ENCODE assay signal across 23 cellular contexts in genomic region chr6:70563540-70563939, GRCh38. TPM values are rescaled to one million over a fixed set of nuclear protein-coding genes. Genes with fewer than 3 reads are reported as not detected.
A peak's percentile ranks its signal among the peaks of the same experiment; 100 is the strongest.
DNase-seq lines count a peak whose midpoint lies in the region; ATAC-seq and TF ChIP-seq lines count a peak whose summit lies in the region.
"Had no signal": no experiment of that assay in that cellular context is flagged by ENCODE, and none has a peak within 500 bp of the region (broad histone marks: within the 10 kb centered on the region; RNA-seq: fewer than 3 reads in every experiment).

No MANE protein-coding gene starts in this region.

- H2AFZ ChIP-seq in GM23338 = no peak overlapping the region
- H2AFZ ChIP-seq in trophoblast cell (ENCODE audit: insufficient read depth, low read length, poor library complexity) = no peak overlapping the region

- H3K79me1 ChIP-seq in trophoblast cell (ENCODE audit: low read length) = peaks cover 5% of the 10 kb centered on the region

- H3K4ac ChIP-seq in trophoblast cell (ENCODE audit: low read depth, low read length) = no peak overlapping the region

- no peak overlapping the region for H3K14ac ChIP-seq in trophoblast cell (ENCODE audit: low read length)

- no peaks in the 10 kb centered on the region; the same call in 2 of the 3 replicates for H3K9me3 Mint-ChIP-seq in GM23338
- H3K9me3 Mint-ChIP-seq: memory B cell, T-cell had no signal

- H3K23ac ChIP-seq in trophoblast cell (ENCODE audit: low read length) = no peak overlapping the region

- H4K12ac ChIP-seq in trophoblast cell (ENCODE audit: low read depth, low read length) = no peak overlapping the region

- H3K4me3 ChIP-seq in GM23338 (no peak overlapping the region), trophoblast cell (ENCODE audit: low read depth, low read length) (no peak overlapping the region), right cardiac atrium (ENCODE audit: low read length) (no peak overlapping the region), A673 (ENCODE audit: low read depth, low read length, poor library complexity, severe bottlenecking) (no peak overlapping the region)
- H3K4me3 ChIP-seq: ovary, sigmoid colon, tibial artery had no signal

- no peaks in the 10 kb centered on the region for H3K9me2 ChIP-seq in GM23338 (ENCODE audit: insufficient read depth)

- H3K4me3 Mint-ChIP-seq in GM23338 = no peak overlapping the region
- H3K4me3 Mint-ChIP-seq: memory B cell, T-cell had no signal

- H3K36me3 ChIP-seq in GM23338 (ENCODE audit: insufficient read depth) (no peaks in the 10 kb centered on the region), trophoblast cell (ENCODE audit: control insufficient read depth in 1 of 2, insufficient read depth in 2 of 2, low read length in 2 of 2) (no peaks in the 10 kb centered on the region), A673 (ENCODE audit: insufficient read depth, low read length, poor library complexity, severe bottlenecking) (peaks cover 5% of the 10 kb centered on the region)
- H3K36me3 ChIP-seq: ovary had no signal

- H3K4me1 Mint-ChIP-seq in GM23338 = peaks cover 17% of the 10 kb centered on the region; the same call in 2 of the 3 replicates

- 0 out of 2 replicates have a peak, but pooled peaks cover 8% of the 10 kb centered on the region for H3K79me2 ChIP-seq in GM23338 (replicated peaks; ENCODE audit: insufficient read depth)
- H3K79me2 ChIP-seq in trophoblast cell (ENCODE audit: control insufficient read depth, insufficient read depth, low read length, poor library complexity) = peaks cover 4% of the 10 kb centered on the region

- H3K27ac ChIP-seq in GM23338 (ENCODE audit: low read depth) (no peak overlapping the region), trophoblast cell (ENCODE audit: low read depth, low read length) (no peak overlapping the region), right cardiac atrium (ENCODE audit: low read length) (no peak overlapping the region), A673 (ENCODE audit: low read depth, low read length, poor library complexity, severe bottlenecking) (no peak overlapping the region)
- H3K27ac ChIP-seq: ovary, sigmoid colon, tibial artery, VCaP had no signal

- CTCF ChIA-PET in A673 (lab: Charles Lee) = no interaction called here

- H2BK120ac ChIP-seq in trophoblast cell (ENCODE audit: insufficient read depth, low read length, poor library complexity) = no peak overlapping the region

- 0 out of 2 replicates have a peak overlapping the region, but pooled peaks have one; percentile 43 for H3K27ac Mint-ChIP-seq in GM23338
- H3K27ac Mint-ChIP-seq: memory B cell, T-cell had no signal

- no peak overlapping the region for H4K8ac ChIP-seq in trophoblast cell (ENCODE audit: low read depth, low read length)

- H4K20me1 ChIP-seq in GM23338 (replicated peaks; ENCODE audit: insufficient read depth) = no peaks in the 10 kb centered on the region

- H3K4me1 ChIP-seq in GM23338 (ENCODE audit: insufficient read depth) (peaks cover 8% of the 10 kb centered on the region; the same call in 1 of the 2 replicates), trophoblast cell (ENCODE audit: control insufficient read depth in 1 of 2, insufficient read depth in 2 of 2, low read length in 2 of 2) (peaks cover 0 to 3% of the 10 kb centered on the region in 2 experiments), right cardiac atrium (ENCODE audit: control insufficient read depth, insufficient read depth, low read length) (no peaks in the 10 kb centered on the region), A673 (ENCODE audit: insufficient read depth, low read length, poor library complexity, severe bottlenecking) (peaks cover 4% of the 10 kb centered on the region)

- POLR2A ChIA-PET in A673 (lab: Charles Lee; ENCODE audit: low non-redundant PET) = no interaction called here

- peak; percentile 26 for DNase-seq in GM23338 (ENCODE audit: low spot score)
- peak; percentile 21 for DNase-seq in T1000 (lab: John Stamatoyannopoulos, UW)
- DNase-seq in fibroblast of gingiva (ENCODE audit: low read depth) = peak; percentile 80
- peak; percentile 19 to 58 for DNase-seq in trophoblast cell
- no peak for DNase-seq in stimulated activated CD4-positive, alpha-beta T cell treated with anti-CD3 and anti-CD28 coated beads, Interleukin-15, amount 100 ng/mL, for 24 hours
- DNase-seq in right cardiac atrium = no peak
- DNase-seq in NCI-H345 treated with DMSO at 0.1 percent for 48 hours (lab: John Stamatoyannopoulos, UW; ENCODE audit: unreplicated experiment) = no peak
- DNase-seq in A673 (ENCODE audit: low spot score) = no peak
- DNase-seq: activated CD8-positive, alpha-beta memory T cell treated with anti-CD3 and anti-CD28 coated beads, Interleukin-2, amount 50 U/mL, for 4 hours; dermis blood vessel endothelial cell; DMS79; NCI-H2171 treated with DMSO at 0.1 percent for 48 hours; NCI-H82; SHP77; sigmoid colon; stimulated activated naive CD4-positive, alpha-beta T cell treated with Interleukin-2 at 50 U/mL for 16 hours; T-cell; tibial artery had no signal

- H4K91ac ChIP-seq in trophoblast cell (ENCODE audit: low read depth, low read length) = no peak overlapping the region

- intact Hi-C loops in right cardiac atrium (cut with DNase I) = no loop called here
- intact Hi-C loops in A673 (cut with micrococcal nuclease; ENCODE audit: unreplicated experiment) = no loop called here

- no peak overlapping the region for H2AK5ac ChIP-seq in trophoblast cell (ENCODE audit: low read length)

- H3F3A ChIP-seq in GM23338 (replicated peaks; ENCODE audit: low read depth) = no peaks in the 10 kb centered on the region

- no peak overlapping the region for H3K9ac ChIP-seq in trophoblast cell (ENCODE audit: low read length)

- peaks cover 1% of the 10 kb centered on the region for H3K9me3 ChIP-seq in trophoblast cell (ENCODE audit: insufficient read depth, low read depth, low read length)
- no peaks in the 10 kb centered on the region for H3K9me3 ChIP-seq in right cardiac atrium (ENCODE audit: control insufficient read depth, low read length)
- H3K9me3 ChIP-seq in A673 (ENCODE audit: low read depth, low read length, poor library complexity, severe bottlenecking) = no peaks in the 10 kb centered on the region
- H3K9me3 ChIP-seq: ovary, sigmoid colon, tibial artery had no signal

- no peak for TF ChIP-seq CTCF in GM23338 (conservative IDR thresholded peaks at IDR 0.05; ENCODE audit: low read depth in 2 of 2)
- no peak for TF ChIP-seq CTCF in A673 (conservative IDR thresholded peaks at IDR 0.05; ENCODE audit: low read depth, low read length)

- no peak overlapping the region for H3K4me2 ChIP-seq in GM23338
- H3K4me2 ChIP-seq in trophoblast cell (ENCODE audit: low read length) = no peak overlapping the region

- no peak overlapping the region for H2BK12ac ChIP-seq in trophoblast cell (ENCODE audit: low read length)

- H3K18ac ChIP-seq in trophoblast cell (ENCODE audit: low read length) = no peak overlapping the region

- no peak overlapping the region for H2BK5ac ChIP-seq in trophoblast cell (ENCODE audit: low read depth, low read length, poor library complexity)

- no TSS peak for BruUV-seq in A673 (replicated peaks; lab: Mats Ljungman, UMichigan)

- peaks cover 6% of the 10 kb centered on the region for H3K27me3 Mint-ChIP-seq in GM23338 (ENCODE audit: insufficient read depth, low read depth, poor library complexity)
- H3K27me3 Mint-ChIP-seq: memory B cell, T-cell had no signal

- ATAC-seq in GM23338 (no peak; the same call in 1 of the 3 replicates), right cardiac atrium (no peak)
- ATAC-seq: HCT116, PC-3, T-cell had no signal

- WGBS in trophoblast cell (ENCODE audit: extremely low coverage, insufficient coverage, insufficient read length) = no CpG with 5 or more reads among the region's 6 CpGs
- WGBS in right cardiac atrium = 68% methylated on average over 6 of the region's 6 CpGs

- peaks cover 10% of the 10 kb centered on the region; the same call in 2 of the 3 replicates for H3K36me3 Mint-ChIP-seq in GM23338 (ENCODE audit: low read depth)
- H3K36me3 Mint-ChIP-seq: T-cell had no signal

- no peaks in the 10 kb centered on the region for H3K27me3 ChIP-seq in GM23338 (ENCODE audit: insufficient read depth)
- H3K27me3 ChIP-seq in trophoblast cell (ENCODE audit: insufficient read depth, low read length) = no peaks in the 10 kb centered on the region
- no peaks in the 10 kb centered on the region for H3K27me3 ChIP-seq in right cardiac atrium (ENCODE audit: control insufficient read depth, insufficient read depth)
- H3K27me3 ChIP-seq in A673 (replicated peaks; ENCODE audit: insufficient read depth, low read depth, low read length, poor library complexity) = no peaks in the 10 kb centered on the region
- H3K27me3 ChIP-seq: ovary, sigmoid colon, tibial artery had no signal

TF ChIP-seq in GM23338, 12 proteins besides CTCF, POLR2A, EP300 and RAD21 (continues in another document):
- TF ChIP-seq, protein P1, sequence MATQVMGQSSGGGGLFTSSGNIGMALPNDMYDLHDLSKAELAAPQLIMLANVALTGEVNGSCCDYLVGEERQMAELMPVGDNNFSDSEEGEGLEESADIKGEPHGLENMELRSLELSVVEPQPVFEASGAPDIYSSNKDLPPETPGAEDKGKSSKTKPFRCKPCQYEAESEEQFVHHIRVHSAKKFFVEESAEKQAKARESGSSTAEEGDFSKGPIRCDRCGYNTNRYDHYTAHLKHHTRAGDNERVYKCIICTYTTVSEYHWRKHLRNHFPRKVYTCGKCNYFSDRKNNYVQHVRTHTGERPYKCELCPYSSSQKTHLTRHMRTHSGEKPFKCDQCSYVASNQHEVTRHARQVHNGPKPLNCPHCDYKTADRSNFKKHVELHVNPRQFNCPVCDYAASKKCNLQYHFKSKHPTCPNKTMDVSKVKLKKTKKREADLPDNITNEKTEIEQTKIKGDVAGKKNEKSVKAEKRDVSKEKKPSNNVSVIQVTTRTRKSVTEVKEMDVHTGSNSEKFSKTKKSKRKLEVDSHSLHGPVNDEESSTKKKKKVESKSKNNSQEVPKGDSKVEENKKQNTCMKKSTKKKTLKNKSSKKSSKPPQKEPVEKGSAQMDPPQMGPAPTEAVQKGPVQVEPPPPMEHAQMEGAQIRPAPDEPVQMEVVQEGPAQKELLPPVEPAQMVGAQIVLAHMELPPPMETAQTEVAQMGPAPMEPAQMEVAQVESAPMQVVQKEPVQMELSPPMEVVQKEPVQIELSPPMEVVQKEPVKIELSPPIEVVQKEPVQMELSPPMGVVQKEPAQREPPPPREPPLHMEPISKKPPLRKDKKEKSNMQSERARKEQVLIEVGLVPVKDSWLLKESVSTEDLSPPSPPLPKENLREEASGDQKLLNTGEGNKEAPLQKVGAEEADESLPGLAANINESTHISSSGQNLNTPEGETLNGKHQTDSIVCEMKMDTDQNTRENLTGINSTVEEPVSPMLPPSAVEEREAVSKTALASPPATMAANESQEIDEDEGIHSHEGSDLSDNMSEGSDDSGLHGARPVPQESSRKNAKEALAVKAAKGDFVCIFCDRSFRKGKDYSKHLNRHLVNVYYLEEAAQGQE (IDR thresholded peaks at IDR 0.05; ENCODE audit: unreplicated experiment) = no peak
- TF ChIP-seq ZNF331 (CRISPR knock-in tag; IDR thresholded peaks at IDR 0.05; ENCODE audit: low read depth) = no peak

RNA-seq across cellular contexts. Expression of gene SDHAF4, which starts 3.2 kb away (rescaled TPM):
- total RNA-seq in GM23338 (2014; rRNA removed; shearing (Covaris generic)) = 12.2 and 15.2 TPM in 2 replicates
- polyA plus RNA-seq in GM23338 (2016; fragmentation: Nextera tagmentation; extraction: Ambion mirVana) = 29.7 and 30.4 TPM in 2 replicates
- polyA plus RNA-seq in trophoblast cell (2013) = 15.2 and 16.5 TPM in 2 replicates
- total RNA-seq in right cardiac atrium = 10 to 100 TPM; 13.1 to 18.2 (median 16.4) TPM
- 28.1 TPM for polyA plus RNA-seq in right cardiac atrium
- total RNA-seq in A673 (2021) = 9.3 and 12.8 TPM in 2 replicates

Comparison
In these comparisons a context has a peak if more than half of its experiments do, and no peak if none do; other contexts are left out.
1. DNase-seq: peak in GM23338 (single experiment), T1000 (single experiment), fibroblast of gingiva (single experiment) and trophoblast cell (2 of 2); none in stimulated activated CD4-positive, alpha-beta T cell treated with anti-CD3 and anti-CD28 coated beads, Interleukin-15, amount 100 ng/mL, for 24 hours (single experiment), right cardiac atrium (0 of 3), NCI-H345 treated with DMSO at 0.1 percent for 48 hours (single experiment) and A673 (single experiment).